1 cellular context compared by ENCODE assay signal in genomic region chr9:92535940-92536850, GRCh38.
TF ChIP-seq lines count a peak whose summit lies in the region.

Gene ECM2, minus strand, starts transcription at chr9:92535990. Its CDS starts 13,124 bp downstream, at chr9:92522866.

TF ChIP-seq in GM12878, 131 proteins besides CTCF, POLR2A, EP300 and RAD21 (continued from another document):
- TF ChIP-seq SKIL (IDR thresholded peaks at IDR 0.05; ENCODE audit: low read depth, poor library complexity, severe bottlenecking) = no peak
- no peak for TF ChIP-seq CBX5 (IDR thresholded peaks at IDR 0.05; ENCODE audit: low read depth)
- no peak for TF ChIP-seq POLR2AphosphoS2 (IDR thresholded peaks at IDR 0.05; ENCODE audit: low read depth, low read length)
- no peak for TF ChIP-seq PRDM15 (CRISPR knock-in tag; IDR thresholded peaks at IDR 0.05)
- TF ChIP-seq KLF5 (IDR thresholded peaks at IDR 0.05; ENCODE audit: partially characterized antibody) = no peak
